ENCODE assay signal across 15 cellular contexts in the genomic region with DNA sequence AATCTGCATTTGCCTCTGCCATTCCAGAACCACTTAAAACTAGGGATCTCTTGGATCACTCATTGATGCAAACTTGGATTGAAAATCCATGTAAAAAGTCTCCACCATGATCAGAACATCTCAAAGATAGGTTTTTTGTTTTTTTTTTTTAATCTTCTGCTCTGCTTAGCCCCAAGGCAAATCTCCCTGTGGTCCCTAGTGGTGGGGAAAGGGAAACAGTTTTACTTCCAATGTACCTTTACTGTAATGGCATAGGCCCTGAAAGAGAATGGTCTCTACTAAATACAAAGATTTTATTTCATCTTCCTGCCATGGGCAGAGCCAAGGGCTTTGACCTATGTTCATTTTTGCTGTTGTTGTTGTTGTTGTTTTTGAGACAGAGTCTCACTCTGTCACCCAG.
A peak's percentile ranks its signal among the peaks of the same experiment; 100 is the strongest.
DNase-seq lines count a peak whose midpoint lies in the region; ATAC-seq, FAIRE-seq and TF ChIP-seq lines count a peak whose summit lies in the region.
"Had no signal": no experiment of that assay in that cellular context is flagged by ENCODE, and none has a peak within 500 bp of the region (broad histone marks: within the 10 kb centered on the region; RNA-seq: fewer than 3 reads in every experiment).

No MANE protein-coding gene starts in this region.

- no peak overlapping the region for H3K4me3 ChIP-seq in GM12864 (ENCODE audit: low read depth, low read length)
- no peak overlapping the region for H3K4me3 ChIP-seq in K562
- H3K4me3 ChIP-seq in mesendoderm (ENCODE audit: low read length), result no peak overlapping the region
- no peak overlapping the region for H3K4me3 ChIP-seq in left lung
- no peak overlapping the region for H3K4me3 ChIP-seq in mesenchymal stem cell (ENCODE audit: insufficient read depth in 1 of 2, low read depth in 1 of 2, low read length in 2 of 2)
- H3K4me3 ChIP-seq: SJCRH30 had no signal

- no peaks in the 10 kb centered on the region for H3K23me2 ChIP-seq in H9 (ENCODE audit: insufficient read length, low read depth, low read length, poor library complexity, severe bottlenecking)

- no peaks in the 10 kb centered on the region for H3K79me2 ChIP-seq in H9 (ENCODE audit: insufficient read depth, low read length)
- H3K79me2 ChIP-seq in K562 (ENCODE audit: control insufficient read depth, insufficient read depth, low read length), result no peaks in the 10 kb centered on the region
- no peaks in the 10 kb centered on the region for H3K79me2 ChIP-seq in mesendoderm (ENCODE audit: control insufficient read depth, insufficient read depth, low read length)

- TF ChIP-seq RAD21 in K562 (CRISPR knock-in tag; conservative IDR thresholded peaks at IDR 0.05 in 1 of 2, IDR thresholded peaks at IDR 0.05 in 1 of 2), result no peak

- H3K56ac ChIP-seq in H9 (ENCODE audit: insufficient read length, low read depth, low read length) (no peak overlapping the region), mesendoderm (ENCODE audit: low read length) (no peak overlapping the region)

- POLR2A ChIA-PET in K562 (lab: Yijun Ruan, JAX), result no interaction called here

- no TSS peak for BruUV-seq in K562 (replicated peaks; lab: Mats Ljungman, UMichigan)

- H3K4me1 ChIP-seq in H9 (ENCODE audit: insufficient read depth, low read length) (no peaks in the 10 kb centered on the region), K562 (replicated peaks in 1 of 2; ENCODE audit: control insufficient read depth in 2 of 2, insufficient read depth in 2 of 2, low read length in 2 of 2) (no peaks in the 10 kb centered on the region), mesendoderm (ENCODE audit: control insufficient read depth, low read depth, low read length) (no peaks in the 10 kb centered on the region), left lung (no peaks in the 10 kb centered on the region), mesenchymal stem cell (ENCODE audit: control insufficient read depth, insufficient read depth, low read depth, low read length) (no peaks in the 10 kb centered on the region)
- H3K4me1 ChIP-seq: SJCRH30 had no signal

- H4K91ac ChIP-seq in H9 (ENCODE audit: insufficient read length, low read depth, low read length) (no peak overlapping the region), mesenchymal stem cell (ENCODE audit: low read length) (no peak overlapping the region)

- H3K4me3 Mint-ChIP-seq in H9, result no peak overlapping the region

- no peak overlapping the region for H2BK5ac ChIP-seq in H9 (ENCODE audit: insufficient read length, low read length)
- no peak overlapping the region for H2BK5ac ChIP-seq in mesendoderm (ENCODE audit: low read length)
- no peak overlapping the region for H2BK5ac ChIP-seq in mesenchymal stem cell (ENCODE audit: low read depth, low read length, poor library complexity, severe bottlenecking)

- H3K4me1 Mint-ChIP-seq in H9, result peaks cover 3 to 5% of the 10 kb centered on the region in 2 experiments; a peak in 2 of 4 replicates

- H2AFZ ChIP-seq in H9 (ENCODE audit: low read length), result no peak overlapping the region
- H2AFZ ChIP-seq in K562 (ENCODE audit: low read depth, low read length), result no peak overlapping the region
- H2AFZ ChIP-seq in mesenchymal stem cell (ENCODE audit: low read depth, low read length), result no peak overlapping the region

- no peak overlapping the region for H3K27ac Mint-ChIP-seq in H9

- H2BK15ac ChIP-seq in H9 (ENCODE audit: low read depth, low read length), result no peak overlapping the region
- no peak overlapping the region for H2BK15ac ChIP-seq in mesendoderm (replicated peaks; ENCODE audit: low read depth)
- no peak overlapping the region for H2BK15ac ChIP-seq in mesenchymal stem cell (ENCODE audit: low read depth, poor library complexity, severe bottlenecking)

- H3K9me3 ChIP-seq in H9 (ENCODE audit: control insufficient read depth, low read depth, low read length) (no peaks in the 10 kb centered on the region), K562 (replicated peaks; ENCODE audit: control insufficient read depth, insufficient read depth, low read depth, low read length) (no peaks in the 10 kb centered on the region), left lung (no peaks in the 10 kb centered on the region), mesenchymal stem cell (ENCODE audit: control insufficient read depth, low read length) (no peaks in the 10 kb centered on the region)
- H3K9me3 ChIP-seq: SJCRH30 had no signal

- TF ChIP-seq POLR2A in K562 (conservative IDR thresholded peaks at IDR 0.05), result no peak

- no peak for FAIRE-seq in K562 (lab: Jason Lieb, UNC)

- H4K5ac ChIP-seq in H9 (ENCODE audit: insufficient read length, low read depth, low read length) (no peak overlapping the region), mesendoderm (ENCODE audit: low read length) (no peak overlapping the region)

- H3T11ph ChIP-seq in H9 (ENCODE audit: low read length), result no peak overlapping the region

- H3K36me3 Mint-ChIP-seq in H9 (ENCODE audit: insufficient read depth in 1 of 3, low read depth in 3 of 3), result no peaks in the 10 kb centered on the region

- H3K27me3 Mint-ChIP-seq in H9 (ENCODE audit: low read depth), result no peaks in the 10 kb centered on the region

- CTCF ChIA-PET in K562 (lab: Yijun Ruan, JAX; ENCODE audit: low intra/inter-chr PET ratio), result no interaction called here

- no peak for DNase-seq in GM12864 (ENCODE audit: low read depth)
- DNase-seq in H9, result no peak
- DNase-seq in K562 (ENCODE audit: extremely low read depth in 1 of 4, low spot score in 3 of 4), result no peak
- DNase-seq in mesendoderm, result peak; percentile 32
- no peak for DNase-seq in left lung
- no peak for DNase-seq in mesenchymal stem cell
- DNase-seq: COR-L47, KBM-7, NCI-H1092, NCI-H1694, NCI-H510A treated with DMSO at 0.1 percent for 48 hours, OCI-M1, SJCRH30 had no signal

- no peak for TF ChIP-seq EP300 in K562 (IDR thresholded peaks at IDR 0.05; ENCODE audit: low read length)

- no peak overlapping the region for H2BK20ac ChIP-seq in H9 (ENCODE audit: low read depth, low read length, poor library complexity, severe bottlenecking)

- TF ChIP-seq CTCF in GM12864 (IDR thresholded peaks at IDR 0.05; ENCODE audit: low read depth, low read length, missing control alignments) (peak; percentile 20), H9 (conservative IDR thresholded peaks at IDR 0.05) (peak; percentile 61), K562 (IDR thresholded peaks at IDR 0.05 in 2 of 3, conservative IDR thresholded peaks at IDR 0.05 in 1 of 3; ENCODE audit: insufficient read depth in 2 of 3, low read depth in 1 of 3, low read length in 3 of 3) (no peak), left lung (IDR thresholded peaks at IDR 0.05) (no peak)

- H3K4me2 ChIP-seq in H9 (ENCODE audit: insufficient read depth, insufficient read length, low read length), result no peak overlapping the region
- H3K4me2 ChIP-seq in K562 (ENCODE audit: insufficient read depth, low read length), result no peak overlapping the region
- no peak overlapping the region for H3K4me2 ChIP-seq in mesendoderm (ENCODE audit: low read length)
- H3K4me2 ChIP-seq in mesenchymal stem cell (ENCODE audit: low read length, poor library complexity, severe bottlenecking), result no peak overlapping the region

- intact Hi-C loops in K562 (cut with micrococcal nuclease), result no loop called here
- intact Hi-C loops in left lung (cut with DNase I), result no loop called here

- in situ Hi-C loops in K562 (cut with MboI), result no loop called here

- 0 out of 3 replicates have a peak, but pooled peaks have one; percentile 34 for ATAC-seq in K562
- no peak for ATAC-seq in left lung
- no peak for ATAC-seq in HG03565 (IDR thresholded peaks at IDR 0.05; ENCODE audit: unreplicated experiment)

- H3K23ac ChIP-seq in H9 (ENCODE audit: insufficient read length, low read depth, low read length) (no peak overlapping the region), mesendoderm (ENCODE audit: low read length) (no peak overlapping the region), mesenchymal stem cell (ENCODE audit: low read length in 2 of 2) (no peak overlapping the region)

- H3K9ac ChIP-seq in H9 (ENCODE audit: extremely low read depth, insufficient read length, low read length), result no peak overlapping the region
- H3K9ac ChIP-seq in K562 (ENCODE audit: insufficient read depth in 1 of 2, low read depth in 2 of 2, low read length in 2 of 2), result no peak overlapping the region
- no peak overlapping the region for H3K9ac ChIP-seq in mesendoderm (ENCODE audit: low read length)
- H3K9ac ChIP-seq in mesenchymal stem cell (ENCODE audit: low read length), result no peak overlapping the region

- H3K18ac ChIP-seq in H9 (ENCODE audit: insufficient read length, low read depth, low read length) (no peak overlapping the region), mesendoderm (ENCODE audit: low read length) (no peak overlapping the region), mesenchymal stem cell (ENCODE audit: low read depth in 1 of 2, low read length in 2 of 2) (no peak overlapping the region)

- H3K27ac ChIP-seq in H9 (ENCODE audit: insufficient read length, low read depth, low read length) (no peak overlapping the region), K562 (ENCODE audit: extremely low read depth, low read depth, low read length) (no peak overlapping the region), mesendoderm (ENCODE audit: low read depth, low read length) (no peak overlapping the region), left lung (no peak overlapping the region), mesenchymal stem cell (ENCODE audit: low read length, poor library complexity, severe bottlenecking) (no peak overlapping the region)
- H3K27ac ChIP-seq: RWPE1, SJCRH30 had no signal

- H3K36me3 ChIP-seq in K562 (ENCODE audit: control insufficient read depth, insufficient read depth, low read length) (no peaks in the 10 kb centered on the region), mesendoderm (ENCODE audit: control insufficient read depth, insufficient read depth, low read length) (no peaks in the 10 kb centered on the region), left lung (no peaks in the 10 kb centered on the region), mesenchymal stem cell (ENCODE audit: control insufficient read depth in 1 of 2, insufficient read depth in 2 of 2, low read depth in 1 of 2, low read length in 2 of 2) (peaks cover 0 to 4% of the 10 kb centered on the region in 2 experiments)

- H3K14ac ChIP-seq in H9 (ENCODE audit: insufficient read depth, low read length) (no peak overlapping the region), mesenchymal stem cell (ENCODE audit: low read length in 2 of 2) (no peak overlapping the region)

- H3K79me1 ChIP-seq in H9 (ENCODE audit: insufficient read depth, low read depth, low read length, poor library complexity, severe bottlenecking), result no peaks in the 10 kb centered on the region
- H3K79me1 ChIP-seq in mesendoderm (ENCODE audit: low read length), result no peaks in the 10 kb centered on the region
- no peaks in the 10 kb centered on the region for H3K79me1 ChIP-seq in mesenchymal stem cell (replicated peaks; ENCODE audit: low read length, poor library complexity, severe bottlenecking)

- H3K9me3 Mint-ChIP-seq in H9, result no peaks in the 10 kb centered on the region

- no peak overlapping the region for H2AK5ac ChIP-seq in H9 (ENCODE audit: insufficient read length, low read length)
- no peak overlapping the region for H2AK5ac ChIP-seq in mesendoderm (ENCODE audit: low read length)
- H2AK5ac ChIP-seq in mesenchymal stem cell (ENCODE audit: low read length, severe bottlenecking), result no peak overlapping the region

- no peak overlapping the region for H2BK12ac ChIP-seq in H9 (ENCODE audit: insufficient read length, low read depth, low read length)
- no peak overlapping the region for H2BK12ac ChIP-seq in mesenchymal stem cell (ENCODE audit: low read length in 2 of 2)

- H4K20me1 ChIP-seq in H9 (ENCODE audit: control insufficient read depth, insufficient read depth, insufficient read length) (no peaks in the 10 kb centered on the region), K562 (replicated peaks; ENCODE audit: control insufficient read depth, insufficient read depth, low read length) (no peaks in the 10 kb centered on the region)

- no peaks in the 10 kb centered on the region for H3K9me1 ChIP-seq in K562 (ENCODE audit: control insufficient read depth, insufficient read depth, low read length)

- H3K4ac ChIP-seq in H9 (ENCODE audit: low read depth, low read length) (no peak overlapping the region), mesendoderm (ENCODE audit: low read depth, low read length) (no peak overlapping the region), mesenchymal stem cell (ENCODE audit: low read depth in 1 of 2, low read length in 2 of 2) (no peak overlapping the region)

- no peak overlapping the region for H4K8ac ChIP-seq in H9 (replicated peaks; ENCODE audit: insufficient read length, low read depth, low read length)
- no peak overlapping the region for H4K8ac ChIP-seq in mesendoderm (ENCODE audit: low read depth, low read length)
- H4K8ac ChIP-seq in mesenchymal stem cell (ENCODE audit: low read length), result no peak overlapping the region

- no peak overlapping the region for H2BK120ac ChIP-seq in H9 (ENCODE audit: low read depth, low read length, poor library complexity, severe bottlenecking)
- H2BK120ac ChIP-seq in mesendoderm (ENCODE audit: low read depth, low read length), result no peak overlapping the region
- no peak overlapping the region for H2BK120ac ChIP-seq in mesenchymal stem cell (ENCODE audit: low read depth, low read length)

- H3K27me3 ChIP-seq in H9 (ENCODE audit: insufficient read depth, low read length) (no peaks in the 10 kb centered on the region), K562 (ENCODE audit: control insufficient read depth in 2 of 2, insufficient read depth in 2 of 2, low read length in 2 of 2) (no peaks in the 10 kb centered on the region), mesendoderm (ENCODE audit: insufficient read depth, low read length, poor library complexity) (no peaks in the 10 kb centered on the region), left lung (no peaks in the 10 kb centered on the region), mesenchymal stem cell (ENCODE audit: control insufficient read depth in 1 of 2, insufficient read depth in 1 of 2, low read length in 2 of 2) (no peaks in the 10 kb centered on the region)
- H3K27me3 ChIP-seq: SJCRH30 had no signal

Comparison
In these comparisons a context has a peak if more than half of its experiments do, and no peak if none do; other contexts are left out.
1. CTCF ChIP-seq: peak in GM12864 (single experiment) and H9 (single experiment); none in K562 (0 of 3) and left lung (0 of 2).